ENCODE assay signal across 1 cellular context in the genomic region with DNA sequence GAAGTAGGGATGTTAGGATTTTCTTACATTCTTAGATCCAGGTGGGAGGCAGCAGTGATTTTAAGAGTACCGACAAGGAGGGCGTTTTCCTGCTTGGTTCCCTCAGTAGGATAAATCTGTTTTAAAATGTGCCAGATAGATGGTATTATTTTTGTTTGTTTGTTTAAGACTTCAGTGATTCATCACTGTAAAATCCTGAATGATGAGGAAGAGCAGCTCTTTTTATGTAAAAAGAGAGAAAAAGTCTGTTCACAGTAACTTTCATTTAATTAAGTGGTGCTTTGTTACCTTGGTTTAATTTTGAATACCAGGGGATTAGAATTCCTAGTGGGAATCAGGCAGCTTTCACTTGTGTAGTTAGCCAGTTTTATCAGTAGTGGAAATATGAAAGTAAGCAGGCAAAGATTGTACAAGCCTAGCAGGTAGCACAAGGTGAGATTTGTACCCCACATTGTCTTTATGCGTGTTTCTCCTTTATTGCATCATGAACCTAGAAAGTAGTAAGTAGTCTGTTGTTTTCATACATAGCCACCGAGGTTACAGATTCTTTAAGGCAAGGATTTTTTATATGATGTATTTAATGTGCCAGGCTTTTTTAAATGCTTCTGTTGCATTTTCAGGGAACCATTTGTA.
TF ChIP-seq lines count a peak whose summit lies in the region.

No MANE protein-coding gene starts in this region.

TF ChIP-seq in H1, 55 proteins besides CTCF, POLR2A, EP300 and RAD21:
- TF ChIP-seq, protein P1, sequence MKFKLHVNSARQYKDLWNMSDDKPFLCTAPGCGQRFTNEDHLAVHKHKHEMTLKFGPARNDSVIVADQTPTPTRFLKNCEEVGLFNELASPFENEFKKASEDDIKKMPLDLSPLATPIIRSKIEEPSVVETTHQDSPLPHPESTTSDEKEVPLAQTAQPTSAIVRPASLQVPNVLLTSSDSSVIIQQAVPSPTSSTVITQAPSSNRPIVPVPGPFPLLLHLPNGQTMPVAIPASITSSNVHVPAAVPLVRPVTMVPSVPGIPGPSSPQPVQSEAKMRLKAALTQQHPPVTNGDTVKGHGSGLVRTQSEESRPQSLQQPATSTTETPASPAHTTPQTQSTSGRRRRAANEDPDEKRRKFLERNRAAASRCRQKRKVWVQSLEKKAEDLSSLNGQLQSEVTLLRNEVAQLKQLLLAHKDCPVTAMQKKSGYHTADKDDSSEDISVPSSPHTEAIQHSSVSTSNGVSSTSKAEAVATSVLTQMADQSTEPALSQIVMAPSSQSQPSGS (IDR thresholded peaks at IDR 0.05; ENCODE audit: low read length) = no peak
- TF ChIP-seq CEBPB (IDR thresholded peaks at IDR 0.05; ENCODE audit: low read depth, low read length) = 0 out of 2 replicates have a peak, but pooled peaks have one; percentile 21
